2 cellular contexts compared by ENCODE assay signal in genomic region chr14:37615582-37616289, GRCh38.
TF ChIP-seq lines count a peak whose summit lies in the region.

No MANE protein-coding gene starts in this region.

TF ChIP-seq in HepG2, 621 proteins besides CTCF, POLR2A, EP300 and RAD21 (continues in another document):
- no peak for TF ChIP-seq HMGXB3 (CRISPR knock-in tag; IDR thresholded peaks at IDR 0.05; ENCODE audit: borderline replicate concordance)
- no peak for TF ChIP-seq ZSCAN21 (CRISPR knock-in tag; IDR thresholded peaks at IDR 0.05; ENCODE audit: borderline replicate concordance)
- no peak for TF ChIP-seq ZFP36 (IDR thresholded peaks at IDR 0.05; ENCODE audit: borderline replicate concordance, low read depth, low read length, partially characterized antibody)
- no peak for TF ChIP-seq TFDP1 (CRISPR knock-in tag; IDR thresholded peaks at IDR 0.05; ENCODE audit: borderline replicate concordance)
- TF ChIP-seq ETV6 (CRISPR knock-in tag; conservative IDR thresholded peaks at IDR 0.05) = no peak
- no peak for TF ChIP-seq ATF3 (CRISPR knock-in tag; IDR thresholded peaks at IDR 0.05)
- TF ChIP-seq RXRA (CRISPR knock-in tag; IDR thresholded peaks at IDR 0.05) = no peak
- TF ChIP-seq NR2F6 (IDR thresholded peaks at IDR 0.05) = 0 out of 2 replicates have a peak, but pooled peaks have one; percentile 17
- TF ChIP-seq NR2F6 (CRISPR knock-in tag; IDR thresholded peaks at IDR 0.05) = no peak
- TF ChIP-seq ZNF414 (CRISPR knock-in tag; IDR thresholded peaks at IDR 0.05) = no peak
- TF ChIP-seq FOXO1 (CRISPR knock-in tag; IDR thresholded peaks at IDR 0.05) = no peak
- no peak for TF ChIP-seq ZNF772 (CRISPR knock-in tag; IDR thresholded peaks at IDR 0.05)
- TF ChIP-seq ZNF280D (CRISPR knock-in tag; IDR thresholded peaks at IDR 0.05) = peak; percentile 65

TF ChIP-seq in HEK293, 187 proteins besides CTCF, POLR2A, EP300 and RAD21:
- peak; percentile 16 for TF ChIP-seq ZNF529 (tag by site-specific recombination; IDR thresholded peaks at IDR 0.05; ENCODE audit: insufficient replicate concordance)
- peak; percentile 49; the same call in 1 of the 2 replicates for TF ChIP-seq ZNF350 (tag by site-specific recombination; IDR thresholded peaks at IDR 0.05)
- peak; percentile 19; the same call in 1 of the 2 replicates for TF ChIP-seq ZNF626 (tag by site-specific recombination; IDR thresholded peaks at IDR 0.05)
- no peak for TF ChIP-seq ZNF302 (tag by site-specific recombination; IDR thresholded peaks at IDR 0.05; ENCODE audit: low read depth)
- TF ChIP-seq YY2 (tag by site-specific recombination; IDR thresholded peaks at IDR 0.05) = no peak
- TF ChIP-seq ZNF610 (tag by site-specific recombination; IDR thresholded peaks at IDR 0.05; ENCODE audit: borderline replicate concordance) = peak; percentile 38; the same call in 1 of the 2 replicates
- TF ChIP-seq SETDB1 (IDR thresholded peaks at IDR 0.05; ENCODE audit: insufficient read length, low read length) = peak; percentile 84
